7 cellular contexts compared by ENCODE assay signal in the genomic region with DNA sequence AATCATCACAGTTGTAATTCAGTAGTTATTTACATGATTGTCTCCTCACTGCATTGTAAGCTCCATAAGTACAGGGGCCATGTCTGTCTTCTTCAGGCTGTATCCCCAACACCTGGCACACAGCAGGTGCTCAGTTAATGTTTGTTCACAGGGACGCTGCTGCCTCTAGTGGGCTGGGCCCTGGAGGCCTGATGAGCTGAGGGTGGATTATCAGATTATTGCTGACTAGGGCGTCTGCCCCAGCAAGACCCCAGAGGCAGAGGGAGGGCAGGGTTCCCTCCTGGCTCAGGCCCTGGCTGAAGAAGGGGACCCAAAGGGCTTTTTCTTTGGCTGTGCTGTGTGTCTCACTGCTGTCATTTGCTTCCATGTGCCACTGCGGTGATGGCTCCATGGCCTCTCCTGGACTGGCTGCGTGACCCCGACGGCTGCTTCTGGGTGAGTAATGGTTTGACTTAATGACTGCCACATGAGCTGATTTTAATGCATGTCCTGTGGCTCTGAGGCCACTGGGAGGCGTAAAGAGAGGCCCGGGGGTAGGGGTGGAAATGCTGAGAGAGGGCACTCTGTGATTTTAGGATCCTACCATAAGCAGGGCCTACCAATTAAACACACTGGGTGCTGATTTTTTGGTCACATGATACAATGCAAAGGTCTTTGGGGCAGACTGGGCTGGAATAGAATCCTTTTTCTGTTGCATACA. TPM values are rescaled to one million over a fixed set of nuclear protein-coding genes. Genes with fewer than 3 reads are reported as not detected.
DNase-seq lines count a peak whose midpoint lies in the region; ATAC-seq and TF ChIP-seq lines count a peak whose summit lies in the region.

No MANE protein-coding gene starts in this region.

- WGBS in testis, 2 donors = 83 to 86% methylated on average over 8 of the region's 8 CpGs

- no peaks in the 10 kb centered on the region for H3K9me3 Mint-ChIP-seq in activated naive CD4-positive, alpha-beta T cell treated with anti-CD3 and anti-CD28 coated beads, Interleukin-2, amount 50 U/mL, for 24 hours
- no peaks in the 10 kb centered on the region for H3K9me3 Mint-ChIP-seq in naive B cell

- peak; percentile 43 to 50 for ATAC-seq in naive B cell (ENCODE audit: low read depth in 2 of 2)
- no peak for ATAC-seq in GM18870 (IDR thresholded peaks at IDR 0.05; ENCODE audit: unreplicated experiment)

- no peak for TF ChIP-seq CTCF in testis (IDR thresholded peaks at IDR 0.05)

- intact Hi-C loops in testis (cut with DNase I; ENCODE audit: low total_unique reads) = no loop called here

- no peak overlapping the region for H3K27ac ChIP-seq in testis

- H3K4me3 Mint-ChIP-seq in activated naive CD4-positive, alpha-beta T cell treated with anti-CD3 and anti-CD28 coated beads, Interleukin-2, amount 50 U/mL, for 24 hours = no peak overlapping the region
- no peak overlapping the region for H3K4me3 Mint-ChIP-seq in naive B cell

- DNase-seq in EL = peak; percentile 76
- peak; percentile 28 for DNase-seq in LHCN-M2 (ENCODE audit: low read depth)
- DNase-seq in naive B cell = no peak
- DNase-seq in testis = no peak
- DNase-seq in NCI-H1048 (lab: John Stamatoyannopoulos, UW) = no peak

- no peaks in the 10 kb centered on the region for H3K27me3 ChIP-seq in testis

- no peaks in the 10 kb centered on the region for H3K27me3 Mint-ChIP-seq in activated naive CD4-positive, alpha-beta T cell treated with anti-CD3 and anti-CD28 coated beads, Interleukin-2, amount 50 U/mL, for 24 hours
- no peaks in the 10 kb centered on the region for H3K27me3 Mint-ChIP-seq in naive B cell

- H3K9me3 ChIP-seq in testis = no peaks in the 10 kb centered on the region

- no peaks in the 10 kb centered on the region for H3K36me3 Mint-ChIP-seq in activated naive CD4-positive, alpha-beta T cell treated with anti-CD3 and anti-CD28 coated beads, Interleukin-2, amount 50 U/mL, for 24 hours
- H3K36me3 Mint-ChIP-seq in naive B cell = no peaks in the 10 kb centered on the region

- H3K36me3 ChIP-seq in testis (ENCODE audit: low read depth, missing control alignments) = no peaks in the 10 kb centered on the region

- H3K4me1 Mint-ChIP-seq in activated naive CD4-positive, alpha-beta T cell treated with anti-CD3 and anti-CD28 coated beads, Interleukin-2, amount 50 U/mL, for 24 hours = peaks cover 32% of the 10 kb centered on the region
- H3K4me1 Mint-ChIP-seq in naive B cell = peaks cover 32 to 48% (median 40%) of the 10 kb centered on the region in 3 donors

- TF ChIP-seq POLR2A in testis (IDR thresholded peaks at IDR 0.05) = no peak

- H3K4me3 ChIP-seq in testis = no peak overlapping the region

- peaks cover 4% of the 10 kb centered on the region for H3K4me1 ChIP-seq in testis

- peak overlapping the region; percentile 74 for H3K27ac Mint-ChIP-seq in activated naive CD4-positive, alpha-beta T cell treated with anti-CD3 and anti-CD28 coated beads, Interleukin-2, amount 50 U/mL, for 24 hours
- peak overlapping the region in 2 of 6 donors; percentile 33 to 47 for H3K27ac Mint-ChIP-seq in naive B cell

RNA-seq across cellular contexts. Expression of a gene that starts 20.8 kb away (rescaled TPM):
- total RNA-seq in LHCN-M2 (2014; rRNA removed) (0.11 TPM in 1 of 2 replicates, not detected in the other), testis (10 to 100 TPM; 46.6 to 66.5 TPM)
- polyA plus RNA-seq in LHCN-M2 (2012) = 0.07 TPM
- polyA plus RNA-seq in naive B cell (ENCODE audit: low read depth in 6 of 6) (10 to 100 TPM; 46.6 to 72.0 (median 62.5) TPM), testis (ENCODE audit: insufficient read depth, low read depth, low replicate concordance) (23.5 TPM)

Comparison
In these comparisons a context has a peak if more than half of its experiments do, and no peak if none do; other contexts are left out.
1. DNase-seq: peak in EL (single experiment) and LHCN-M2 (single experiment); none in naive B cell (single experiment), testis (single experiment) and NCI-H1048 (single experiment).
2. RNA of a gene that starts 20.8 kb away (total RNA-seq): 46.6 to 66.5 TPM in testis; 0.11 TPM in LHCN-M2; every median in the first group is over 10 times any median in the second.